1 cellular context compared by ENCODE assay signal in the genomic region with DNA sequence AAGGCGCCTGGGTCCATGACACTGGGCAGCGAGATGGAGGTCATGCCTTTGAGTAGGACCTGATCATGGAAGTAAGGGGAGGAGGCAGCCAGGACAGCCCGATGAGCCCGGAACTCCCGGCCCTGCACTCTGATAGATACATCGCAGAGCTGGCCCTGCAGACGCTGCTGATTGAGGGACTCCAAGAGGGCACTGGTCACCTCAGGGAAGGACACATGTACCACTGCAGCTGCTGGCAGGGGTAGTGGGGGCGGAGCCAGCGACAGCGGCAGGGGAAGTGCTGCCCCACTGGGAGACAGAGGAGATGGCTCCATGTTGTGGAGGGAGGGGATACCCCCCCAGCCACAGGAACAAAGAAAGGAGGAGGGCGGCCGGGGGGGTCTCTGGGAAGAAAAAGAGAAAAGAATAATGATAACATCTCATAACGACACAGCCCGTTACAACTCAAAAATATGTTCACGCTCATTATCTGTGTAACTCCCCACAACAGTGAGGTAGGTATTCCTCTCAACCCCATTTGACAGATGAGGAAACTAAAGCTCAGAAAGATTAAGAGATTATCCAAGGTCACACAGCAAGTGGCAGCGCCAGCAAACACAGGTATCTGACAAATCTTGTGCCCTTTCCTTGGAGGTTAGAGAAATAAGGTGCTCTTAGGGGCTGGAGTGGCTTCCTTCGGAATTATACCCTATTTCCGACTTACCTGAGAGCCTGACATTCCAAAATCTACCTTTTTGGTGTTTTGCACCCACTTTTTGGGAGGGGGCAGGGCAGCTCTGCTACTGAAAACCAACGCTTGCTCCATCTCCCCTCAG.
TF ChIP-seq lines count a peak whose summit lies in the region.

No MANE protein-coding gene starts in this region.

TF ChIP-seq in K562, 482 proteins besides CTCF, POLR2A, EP300 and RAD21 (continued from another document):
- TF ChIP-seq NFE2L1 (tag; IDR thresholded peaks at IDR 0.05; ENCODE audit: borderline replicate concordance, low read depth), result no peak
- TF ChIP-seq MCM7 (IDR thresholded peaks at IDR 0.05), result no peak
- TF ChIP-seq, protein P1, sequence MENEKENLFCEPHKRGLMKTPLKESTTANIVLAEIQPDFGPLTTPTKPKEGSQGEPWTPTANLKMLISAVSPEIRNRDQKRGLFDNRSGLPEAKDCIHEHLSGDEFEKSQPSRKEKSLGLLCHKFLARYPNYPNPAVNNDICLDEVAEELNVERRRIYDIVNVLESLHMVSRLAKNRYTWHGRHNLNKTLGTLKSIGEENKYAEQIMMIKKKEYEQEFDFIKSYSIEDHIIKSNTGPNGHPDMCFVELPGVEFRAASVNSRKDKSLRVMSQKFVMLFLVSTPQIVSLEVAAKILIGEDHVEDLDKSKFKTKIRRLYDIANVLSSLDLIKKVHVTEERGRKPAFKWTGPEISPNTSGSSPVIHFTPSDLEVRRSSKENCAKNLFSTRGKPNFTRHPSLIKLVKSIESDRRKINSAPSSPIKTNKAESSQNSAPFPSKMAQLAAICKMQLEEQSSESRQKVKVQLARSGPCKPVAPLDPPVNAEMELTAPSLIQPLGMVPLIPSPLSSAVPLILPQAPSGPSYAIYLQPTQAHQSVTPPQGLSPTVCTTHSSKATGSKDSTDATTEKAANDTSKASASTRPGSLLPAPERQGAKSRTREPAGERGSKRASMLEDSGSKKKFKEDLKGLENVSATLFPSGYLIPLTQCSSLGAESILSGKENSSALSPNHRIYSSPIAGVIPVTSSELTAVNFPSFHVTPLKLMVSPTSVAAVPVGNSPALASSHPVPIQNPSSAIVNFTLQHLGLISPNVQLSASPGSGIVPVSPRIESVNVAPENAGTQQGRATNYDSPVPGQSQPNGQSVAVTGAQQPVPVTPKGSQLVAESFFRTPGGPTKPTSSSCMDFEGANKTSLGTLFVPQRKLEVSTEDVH (IDR thresholded peaks at IDR 0.05; ENCODE audit: low read depth, partially characterized antibody), result no peak
- 0 out of 4 replicates have a peak, but pooled peaks of 1 of the 2 experiments have one; percentile 11 for TF ChIP-seq SIN3A (IDR thresholded peaks at IDR 0.05; ENCODE audit: borderline replicate concordance in 2 of 2, control insufficient read depth in 1 of 2, low read depth in 2 of 2, low read length in 2 of 2)
- TF ChIP-seq, protein P2, sequence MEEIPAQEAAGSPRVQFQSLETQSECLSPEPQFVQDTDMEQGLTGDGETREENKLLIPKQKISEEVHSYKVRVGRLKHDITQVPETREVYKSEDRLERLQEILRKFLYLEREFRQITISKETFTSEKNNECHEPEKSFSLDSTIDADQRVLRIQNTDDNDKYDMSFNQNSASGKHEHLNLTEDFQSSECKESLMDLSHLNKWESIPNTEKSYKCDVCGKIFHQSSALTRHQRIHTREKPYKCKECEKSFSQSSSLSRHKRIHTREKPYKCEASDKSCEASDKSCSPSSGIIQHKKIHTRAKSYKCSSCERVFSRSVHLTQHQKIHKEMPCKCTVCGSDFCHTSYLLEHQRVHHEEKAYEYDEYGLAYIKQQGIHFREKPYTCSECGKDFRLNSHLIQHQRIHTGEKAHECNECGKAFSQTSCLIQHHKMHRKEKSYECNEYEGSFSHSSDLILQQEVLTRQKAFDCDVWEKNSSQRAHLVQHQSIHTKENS (CRISPR knock-in tag; IDR thresholded peaks at IDR 0.05), result no peak
- TF ChIP-seq MEF2D (tag; conservative IDR thresholded peaks at IDR 0.05; ENCODE audit: low read depth), result no peak
- TF ChIP-seq PRMT5 (CRISPR knock-in tag; IDR thresholded peaks at IDR 0.05), result no peak
- TF ChIP-seq HMG20B (CRISPR knock-in tag; IDR thresholded peaks at IDR 0.05), result no peak
- peak; percentile 25; the same call in 1 of the 2 replicates for TF ChIP-seq RFX7 (CRISPR knock-in tag; IDR thresholded peaks at IDR 0.05)
- TF ChIP-seq CHD4 (IDR thresholded peaks at IDR 0.05; ENCODE audit: insufficient read depth, insufficient replicate concordance, low read depth, low read length, poor library complexity, severe bottlenecking), result peak; percentile 30
- TF ChIP-seq CBX3 (IDR thresholded peaks at IDR 0.05; ENCODE audit: borderline replicate concordance in 1 of 2, low read length in 2 of 2), result peak in 1 of 2 experiments; percentile 69; a peak in 1 of 3 replicates
- TF ChIP-seq, protein P3, sequence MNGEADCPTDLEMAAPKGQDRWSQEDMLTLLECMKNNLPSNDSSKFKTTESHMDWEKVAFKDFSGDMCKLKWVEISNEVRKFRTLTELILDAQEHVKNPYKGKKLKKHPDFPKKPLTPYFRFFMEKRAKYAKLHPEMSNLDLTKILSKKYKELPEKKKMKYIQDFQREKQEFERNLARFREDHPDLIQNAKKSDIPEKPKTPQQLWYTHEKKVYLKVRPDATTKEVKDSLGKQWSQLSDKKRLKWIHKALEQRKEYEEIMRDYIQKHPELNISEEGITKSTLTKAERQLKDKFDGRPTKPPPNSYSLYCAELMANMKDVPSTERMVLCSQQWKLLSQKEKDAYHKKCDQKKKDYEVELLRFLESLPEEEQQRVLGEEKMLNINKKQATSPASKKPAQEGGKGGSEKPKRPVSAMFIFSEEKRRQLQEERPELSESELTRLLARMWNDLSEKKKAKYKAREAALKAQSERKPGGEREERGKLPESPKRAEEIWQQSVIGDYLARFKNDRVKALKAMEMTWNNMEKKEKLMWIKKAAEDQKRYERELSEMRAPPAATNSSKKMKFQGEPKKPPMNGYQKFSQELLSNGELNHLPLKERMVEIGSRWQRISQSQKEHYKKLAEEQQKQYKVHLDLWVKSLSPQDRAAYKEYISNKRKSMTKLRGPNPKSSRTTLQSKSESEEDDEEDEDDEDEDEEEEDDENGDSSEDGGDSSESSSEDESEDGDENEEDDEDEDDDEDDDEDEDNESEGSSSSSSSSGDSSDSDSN (IDR thresholded peaks at IDR 0.05; ENCODE audit: borderline replicate concordance in 1 of 2, low read depth in 2 of 2, low read length in 2 of 2), result no peak
- TF ChIP-seq ZNF197 (CRISPR knock-in tag; IDR thresholded peaks at IDR 0.05; ENCODE audit: low read depth), result no peak
- no peak for TF ChIP-seq DMBX1 (CRISPR knock-in tag; IDR thresholded peaks at IDR 0.05; ENCODE audit: borderline replicate concordance)
- TF ChIP-seq TBP (optimal IDR thresholded peaks at IDR 0.05; ENCODE audit: low read depth, low read length), result no peak
- TF ChIP-seq, protein P4, sequence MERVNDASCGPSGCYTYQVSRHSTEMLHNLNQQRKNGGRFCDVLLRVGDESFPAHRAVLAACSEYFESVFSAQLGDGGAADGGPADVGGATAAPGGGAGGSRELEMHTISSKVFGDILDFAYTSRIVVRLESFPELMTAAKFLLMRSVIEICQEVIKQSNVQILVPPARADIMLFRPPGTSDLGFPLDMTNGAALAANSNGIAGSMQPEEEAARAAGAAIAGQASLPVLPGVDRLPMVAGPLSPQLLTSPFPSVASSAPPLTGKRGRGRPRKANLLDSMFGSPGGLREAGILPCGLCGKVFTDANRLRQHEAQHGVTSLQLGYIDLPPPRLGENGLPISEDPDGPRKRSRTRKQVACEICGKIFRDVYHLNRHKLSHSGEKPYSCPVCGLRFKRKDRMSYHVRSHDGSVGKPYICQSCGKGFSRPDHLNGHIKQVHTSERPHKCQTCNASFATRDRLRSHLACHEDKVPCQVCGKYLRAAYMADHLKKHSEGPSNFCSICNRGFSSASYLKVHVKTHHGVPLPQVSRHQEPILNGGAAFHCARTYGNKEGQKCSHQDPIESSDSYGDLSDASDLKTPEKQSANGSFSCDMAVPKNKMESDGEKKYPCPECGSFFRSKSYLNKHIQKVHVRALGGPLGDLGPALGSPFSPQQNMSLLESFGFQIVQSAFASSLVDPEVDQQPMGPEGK (CRISPR knock-in tag; IDR thresholded peaks at IDR 0.05; ENCODE audit: borderline replicate concordance), result no peak
- TF ChIP-seq MCM2 (IDR thresholded peaks at IDR 0.05; ENCODE audit: low read depth), result no peak
- peak; percentile 88 for TF ChIP-seq BCOR (IDR thresholded peaks at IDR 0.05)
